8 cellular contexts compared by ENCODE assay signal in the genomic region with DNA sequence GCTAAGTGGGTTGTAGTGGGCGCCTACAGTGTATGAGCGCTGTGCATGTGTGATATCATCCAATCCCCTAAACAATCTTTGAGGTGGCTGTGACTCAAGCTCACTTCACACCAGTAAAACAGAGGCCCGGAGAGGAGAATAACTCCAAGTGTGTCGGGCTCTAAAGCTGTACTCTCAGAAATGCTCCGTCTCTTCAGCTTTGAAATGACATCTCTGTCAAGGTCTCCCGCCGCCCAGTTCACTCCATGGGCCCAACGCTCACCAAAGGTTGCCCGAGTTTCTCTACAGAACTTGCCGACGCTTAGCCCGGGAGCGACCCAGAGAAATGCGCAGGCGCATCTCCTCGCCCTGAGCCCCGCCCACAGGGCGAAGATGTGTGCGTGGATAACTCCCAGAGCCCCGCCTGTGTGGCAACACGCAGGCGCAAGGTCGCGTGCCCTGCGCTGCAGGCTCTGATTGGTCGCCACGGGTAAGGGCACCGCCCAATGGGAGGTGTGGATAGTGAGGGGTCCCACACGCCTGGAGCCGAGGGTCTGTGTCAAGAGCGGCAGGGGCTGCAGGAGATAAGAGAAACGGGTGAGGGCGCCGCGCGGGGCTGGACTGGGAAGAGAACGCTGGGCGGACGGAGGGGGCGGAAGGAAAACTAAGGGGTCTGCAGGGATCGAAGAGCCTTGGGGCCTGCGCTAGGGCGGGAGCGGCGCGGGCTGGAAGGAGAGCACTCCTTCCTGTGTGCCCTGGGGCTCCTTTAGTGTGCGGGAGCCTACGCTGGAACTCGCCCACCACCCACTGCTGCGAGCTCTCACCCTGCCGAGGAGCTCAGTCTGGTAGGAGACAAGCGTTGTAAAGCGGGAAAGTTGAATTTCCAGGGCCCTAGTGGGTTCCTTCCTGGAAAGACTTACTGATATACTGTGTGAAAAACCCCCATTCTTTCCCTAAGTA. TPM values are rescaled to one million over a fixed set of nuclear protein-coding genes. Genes with fewer than 3 reads are reported as not detected.
DNase-seq lines count a peak whose midpoint lies in the region; ATAC-seq, FAIRE-seq and TF ChIP-seq lines count a peak whose summit lies in the region.

A gene with protein sequence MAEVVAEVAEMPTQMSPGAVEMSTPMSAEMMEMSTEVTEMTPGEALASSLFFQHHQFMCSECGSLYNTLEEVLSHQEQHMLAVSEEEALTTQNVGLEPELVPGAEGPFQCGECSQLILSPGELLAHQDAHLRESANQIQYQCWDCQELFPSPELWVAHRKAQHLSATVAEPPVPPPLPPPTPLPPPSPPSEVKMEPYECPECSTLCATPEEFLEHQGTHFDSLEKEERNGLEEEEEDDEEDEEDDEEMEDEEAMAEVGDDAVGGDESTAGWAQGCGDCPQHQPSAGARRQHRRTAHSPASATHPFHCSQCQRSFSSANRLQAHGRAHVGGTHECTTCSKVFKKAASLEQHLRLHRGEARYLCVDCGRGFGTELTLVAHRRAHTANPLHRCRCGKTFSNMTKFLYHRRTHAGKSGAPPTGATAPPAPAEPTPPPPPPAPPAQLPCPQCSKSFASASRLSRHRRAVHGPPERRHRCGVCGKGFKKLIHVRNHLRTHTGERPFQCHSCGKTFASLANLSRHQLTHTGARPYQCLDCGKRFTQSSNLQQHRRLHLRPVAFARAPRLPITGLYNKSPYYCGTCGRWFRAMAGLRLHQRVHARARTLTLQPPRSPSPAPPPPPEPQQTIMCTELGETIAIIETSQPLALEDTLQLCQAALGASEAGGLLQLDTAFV (plus strand): TSS at position 501 of the 939 bp plus-strand sequence. CDS start 4,092 bp downstream, outside the sequence.

- no peaks in the 10 kb centered on the region for H3K36me3 ChIP-seq in cardiac muscle cell
- H3K36me3 ChIP-seq in parathyroid adenoma (ENCODE audit: control insufficient read depth, insufficient read depth, low read length), result no peaks in the 10 kb centered on the region
- H3K36me3 ChIP-seq in tibial nerve, result peaks cover 0 to 23% (median 9%) of the 10 kb centered on the region in 3 donors

- peaks cover 2% of the 10 kb centered on the region for H3K4me1 ChIP-seq in cardiac muscle cell (ENCODE audit: low read depth)
- peaks cover 22% of the 10 kb centered on the region for H3K4me1 ChIP-seq in parathyroid adenoma
- H3K4me1 ChIP-seq in tibial nerve, result peaks cover 0 to 60% (median 34%) of the 10 kb centered on the region in 4 donors

- H3K9me3 ChIP-seq in cardiac muscle cell (ENCODE audit: low read depth), result no peaks in the 10 kb centered on the region
- H3K9me3 ChIP-seq in parathyroid adenoma (ENCODE audit: control insufficient read depth, low read length), result no peaks in the 10 kb centered on the region
- H3K9me3 ChIP-seq in tibial nerve, result no peaks in the 10 kb centered on the region

- peak within 1 kb of the TSS; percentile 83 for H2AFZ ChIP-seq in parathyroid adenoma

- TF ChIP-seq POLR2A in GM12891 (IDR thresholded peaks at IDR 0.05; ENCODE audit: low read depth, low read length) (peak; percentile 84), tibial nerve (IDR thresholded peaks at IDR 0.05) (peak; percentile 35 to 81)

- WGBS in tibial nerve, 2 donors, result 1% methylated on average over 42 to 53 of the region's 53 CpGs

- H3K27ac ChIP-seq in cardiac muscle cell (peak within 1 kb of the TSS; percentile 81), parathyroid adenoma (peak within 1 kb of the TSS; percentile 72), tibial nerve (peak within 1 kb of the TSS; percentile 80 to 94 (median 88))

- peak within 1 kb of the TSS; percentile 80 for H3K4me2 ChIP-seq in parathyroid adenoma (ENCODE audit: low read length)

- peaks cover 58% of the 10 kb centered on the region for H3K4me1 Mint-ChIP-seq in activated naive CD8-positive, alpha-beta T cell treated with anti-CD3 and anti-CD28 coated beads, Interleukin-2, amount 50 U/mL, for 24 hours

- H3K27me3 Mint-ChIP-seq in activated naive CD8-positive, alpha-beta T cell treated with anti-CD3 and anti-CD28 coated beads, Interleukin-2, amount 50 U/mL, for 24 hours, result peaks cover 3% of the 10 kb centered on the region

- H3K27me3 ChIP-seq in cardiac muscle cell (no peaks in the 10 kb centered on the region), parathyroid adenoma (ENCODE audit: control insufficient read depth, insufficient read depth, low read length) (no peaks in the 10 kb centered on the region), tibial nerve (no peaks in the 10 kb centered on the region)

- peak; percentile 59 for ATAC-seq in HG02840 (IDR thresholded peaks at IDR 0.05; ENCODE audit: low FRiP score, unreplicated experiment)
- ATAC-seq in activated naive CD8-positive, alpha-beta T cell treated with anti-CD3 and anti-CD28 coated beads, Interleukin-2, amount 50 U/mL, for 24 hours, result peak; percentile 89

- peaks cover 16% of the 10 kb centered on the region for H3K36me3 Mint-ChIP-seq in activated naive CD8-positive, alpha-beta T cell treated with anti-CD3 and anti-CD28 coated beads, Interleukin-2, amount 50 U/mL, for 24 hours (ENCODE audit: low read depth)

- H3K9me3 Mint-ChIP-seq in activated naive CD8-positive, alpha-beta T cell treated with anti-CD3 and anti-CD28 coated beads, Interleukin-2, amount 50 U/mL, for 24 hours, result no peaks in the 10 kb centered on the region

- peak within 1 kb of the TSS; percentile 96 for H3K4me3 Mint-ChIP-seq in activated naive CD8-positive, alpha-beta T cell treated with anti-CD3 and anti-CD28 coated beads, Interleukin-2, amount 50 U/mL, for 24 hours

- H3K27ac Mint-ChIP-seq in activated naive CD8-positive, alpha-beta T cell treated with anti-CD3 and anti-CD28 coated beads, Interleukin-2, amount 50 U/mL, for 24 hours, result peak within 1 kb of the TSS; percentile 94

- H3K79me2 ChIP-seq in parathyroid adenoma, result peaks cover 63% of the 10 kb centered on the region

- TF ChIP-seq EP300 in tibial nerve (IDR thresholded peaks at IDR 0.05), result peak; percentile 90 to 96

- H3K4me3 ChIP-seq in cardiac muscle cell (peak within 1 kb of the TSS; percentile 46), parathyroid adenoma (ENCODE audit: low read depth, low read length) (peak within 1 kb of the TSS; percentile 99), tibial nerve (peak within 1 kb of the TSS; percentile 61 to 78 (median 75))

- FAIRE-seq in GM12891 (lab: Jason Lieb, UNC), result peak; percentile 98

- H3K9ac ChIP-seq in parathyroid adenoma, result peak within 1 kb of the TSS; percentile 24

- no peak for TF ChIP-seq CTCF in cardiac muscle cell (IDR thresholded peaks at IDR 0.05; ENCODE audit: low read depth, low read length)
- no peak for TF ChIP-seq CTCF in parathyroid adenoma (IDR thresholded peaks at IDR 0.05)
- peak in 1 of 5 experiments; percentile 38 for TF ChIP-seq CTCF in tibial nerve (IDR thresholded peaks at IDR 0.05)

- DNase-seq in GM12891 (ENCODE audit: insufficient read length, low spot score), result peak; percentile 100
- DNase-seq in NCI-H1436 treated with DMSO at 0.1 percent for 48 hours (lab: John Stamatoyannopoulos, UW), result peak; percentile 94
- peak; percentile 94 for DNase-seq in T follicular helper cell (ENCODE audit: low read depth)
- DNase-seq in activated naive CD8-positive, alpha-beta T cell treated with anti-CD3 and anti-CD28 coated beads, Interleukin-2, amount 50 U/mL, for 24 hours, result peak; percentile 97
- DNase-seq in cardiac muscle cell (ENCODE audit: low read depth in 1 of 2, low spot score in 1 of 2), result peak; percentile 98
- DNase-seq in tibial nerve (ENCODE audit: low spot score in 2 of 2), result peak; percentile 93 to 96

TF ChIP-seq in GM12891, 5 proteins besides CTCF, POLR2A, EP300 and RAD21:
- TF ChIP-seq SPI1 (IDR thresholded peaks at IDR 0.05; ENCODE audit: low read depth, low read length) (no peak), TAF1 (IDR thresholded peaks at IDR 0.05; ENCODE audit: low read depth, low read length) (peak; percentile 81), PAX5 (IDR thresholded peaks at IDR 0.05; ENCODE audit: insufficient read depth, low read length, severe bottlenecking) (no peak), POU2F2 (IDR thresholded peaks at IDR 0.05; ENCODE audit: low read depth, low read length) (peak; percentile 58; the same call in 1 of the 2 replicates), POLR2AphosphoS5 (IDR thresholded peaks at IDR 0.05; ENCODE audit: low read depth, low read length) (peak; percentile 81)

RNA-seq across cellular contexts. Expression of the gene that starts here (rescaled TPM):
- 3.3 TPM for polyA plus RNA-seq in GM12891 (2012; ENCODE audit: low read depth, missing spikeins)
- total RNA-seq in cardiac muscle cell (8.8 and 13.0 TPM in 2 replicates), tibial nerve (1 to 10 TPM; 4.3 to 6.3 (median 6.3) TPM)
- polyA plus RNA-seq in cardiac muscle cell, result 9.2 and 10.1 TPM in 2 replicates

Comparison
In these comparisons a context has a peak if more than half of its experiments do, and no peak if none do; other contexts are left out.
1. Peak in every context shown above with its lines: DNase-seq, ATAC-seq, H3K4me3 ChIP-seq and H3K27ac ChIP-seq.
2. H3K4me3 ChIP-seq: peak in every context shown above with its lines; median percentile 99 in parathyroid adenoma; 75 in tibial nerve; 46 in cardiac muscle cell.